1 cellular context compared by ENCODE assay signal in the genomic region with DNA sequence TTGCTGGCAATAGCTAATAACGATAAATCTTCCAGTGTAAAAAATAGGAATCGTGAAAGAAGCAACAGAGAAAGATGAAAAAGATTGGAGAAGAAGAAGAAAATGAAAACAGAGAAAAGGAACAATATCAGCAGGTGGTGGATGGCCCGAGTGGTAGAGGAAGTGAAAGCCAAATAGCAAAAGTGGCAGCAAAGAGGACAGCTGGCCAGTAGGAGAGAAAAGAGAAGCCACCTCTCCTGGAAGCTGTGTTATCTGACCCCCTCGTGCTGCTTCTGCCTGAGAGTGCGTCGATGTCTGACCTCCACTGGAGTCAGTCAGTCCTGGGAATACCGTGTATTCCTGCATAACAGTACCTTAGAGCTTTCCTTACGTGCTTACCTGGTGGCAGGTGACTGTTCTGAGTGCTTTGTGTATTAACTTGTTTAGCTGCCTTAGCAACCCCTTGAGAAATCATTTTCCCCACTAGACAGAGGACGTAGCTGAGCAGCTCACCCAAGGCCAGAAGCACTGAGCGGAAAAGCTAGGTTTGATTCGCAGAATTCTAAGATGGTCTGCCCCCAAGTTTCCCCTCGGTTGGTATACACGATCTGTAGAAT.
TF ChIP-seq lines count a peak whose summit lies in the region.

No MANE protein-coding gene starts in this region.

TF ChIP-seq in H1, 55 proteins besides CTCF, POLR2A, EP300 and RAD21 (continued from another document):
- TF ChIP-seq SAP30 (IDR thresholded peaks at IDR 0.05; ENCODE audit: insufficient read depth, insufficient replicate concordance, low read length) = no peak
